8 cellular contexts compared by ENCODE assay signal in the genomic region with DNA sequence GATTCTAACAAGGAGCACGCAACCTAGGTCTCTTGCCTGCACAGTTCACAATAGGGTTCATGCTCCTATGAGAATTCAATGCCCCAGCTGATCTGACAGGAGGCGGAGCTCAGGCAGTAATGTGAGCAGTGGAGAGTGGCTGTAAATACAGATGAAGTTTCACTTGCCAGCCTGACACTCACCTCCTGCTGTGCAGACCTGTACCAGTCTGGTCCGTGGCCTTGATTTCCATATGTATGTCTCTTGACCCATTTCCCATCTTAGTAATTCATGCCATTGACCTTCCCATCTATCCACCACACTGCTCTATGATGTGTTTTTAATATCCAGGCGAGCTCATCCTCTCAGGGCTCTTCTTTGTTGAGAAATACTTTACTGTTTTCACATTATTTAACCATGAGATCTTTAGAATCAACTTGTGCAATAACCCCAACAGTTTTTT.
DNase-seq lines count a peak whose midpoint lies in the region; ATAC-seq lines count a peak whose summit lies in the region.

No MANE protein-coding gene starts in this region.

- no peak overlapping the region for H3K27ac ChIP-seq in mesendoderm (ENCODE audit: low read depth, low read length)

- no peak overlapping the region for H4K5ac ChIP-seq in mesendoderm (ENCODE audit: low read length)

- ATAC-seq in GM19467 (IDR thresholded peaks at IDR 0.05; ENCODE audit: unreplicated experiment): peak; percentile 68
- peak; percentile 89 for ATAC-seq in HG03432 (IDR thresholded peaks at IDR 0.05; ENCODE audit: unreplicated experiment)

- no peak overlapping the region for H2AK5ac ChIP-seq in mesendoderm (ENCODE audit: low read length)

- WGBS in mesendoderm (ENCODE audit: extremely low coverage, insufficient coverage, low lambda C conversion rate): no CpG with 5 or more reads among the region's 4 CpGs

- peaks cover 8% of the 10 kb centered on the region for H3K79me1 ChIP-seq in mesendoderm (ENCODE audit: low read length)

- H3K4me3 ChIP-seq in mesendoderm (ENCODE audit: low read length): no peak overlapping the region

- H3K56ac ChIP-seq in mesendoderm (ENCODE audit: low read length): no peak overlapping the region

- no peaks in the 10 kb centered on the region for H3K27me3 ChIP-seq in mesendoderm (ENCODE audit: insufficient read depth, low read length, poor library complexity)

- H3K36me3 ChIP-seq in mesendoderm (ENCODE audit: control insufficient read depth, insufficient read depth, low read length): no peaks in the 10 kb centered on the region

- H3K4me2 ChIP-seq in mesendoderm (ENCODE audit: low read length): no peak overlapping the region

- H3K9ac ChIP-seq in mesendoderm (ENCODE audit: low read length): no peak overlapping the region

- no peak overlapping the region for H3K18ac ChIP-seq in mesendoderm (ENCODE audit: low read length)

- H3K23ac ChIP-seq in mesendoderm (ENCODE audit: low read length): no peak overlapping the region

- no peak overlapping the region for H2BK15ac ChIP-seq in mesendoderm (replicated peaks; ENCODE audit: low read depth)

- peaks cover 3% of the 10 kb centered on the region for H3K79me2 ChIP-seq in mesendoderm (ENCODE audit: control insufficient read depth, insufficient read depth, low read length)

- no peak overlapping the region for H4K8ac ChIP-seq in mesendoderm (ENCODE audit: low read depth, low read length)

- DNase-seq in GM03348 (ENCODE audit: low spot score) (peak; percentile 34), RPMI8226 (peak; percentile 4), mesendoderm (peak; percentile 56), NCI-H1092 (lab: John Stamatoyannopoulos, UW) (no peak), KG1 (lab: John Stamatoyannopoulos, UW) (no peak)
- DNase-seq in stimulated activated CD4-positive, alpha-beta T cell treated with anti-CD3 and anti-CD28 coated beads, Interleukin-12 subunit alpha, Interleukin-12 subunit beta, amount 100 ng/mL, for 4 hours: no peak

- H3K4ac ChIP-seq in mesendoderm (ENCODE audit: low read depth, low read length): no peak overlapping the region

- no peak overlapping the region for H2BK5ac ChIP-seq in mesendoderm (ENCODE audit: low read length)

- H3K4me1 ChIP-seq in mesendoderm (ENCODE audit: control insufficient read depth, low read depth, low read length): no peaks in the 10 kb centered on the region

- H2BK120ac ChIP-seq in mesendoderm (ENCODE audit: low read depth, low read length): no peak overlapping the region

Comparison
In these comparisons a context has a peak if more than half of its experiments do, and no peak if none do; other contexts are left out.
1. DNase-seq: peak in GM03348 (single experiment), RPMI8226 (single experiment) and mesendoderm (single experiment); none in NCI-H1092 (single experiment), KG1 (single experiment) and stimulated activated CD4-positive, alpha-beta T cell treated with anti-CD3 and anti-CD28 coated beads, Interleukin-12 subunit alpha, Interleukin-12 subunit beta, amount 100 ng/mL, for 4 hours (single experiment).